Comparison of ENCODE assay signal across 23 cellular contexts in genomic region chr22:27991586-27992293, GRCh38.
A peak's percentile ranks its signal among the peaks of the same experiment; 100 is the strongest.
DNase-seq lines count a peak whose midpoint lies in the region; ATAC-seq and TF ChIP-seq lines count a peak whose summit lies in the region.
"Had no signal": no experiment of that assay in that cellular context is flagged by ENCODE, and none has a peak within 500 bp of the region (broad histone marks: within the 10 kb centered on the region; RNA-seq: fewer than 3 reads in every experiment).

No MANE protein-coding gene starts in this region.

- intact Hi-C loops in CD14-positive monocyte (cut with micrococcal nuclease), result no loop called here

- H3K79me2 ChIP-seq in OCI-LY1 (ENCODE audit: insufficient read depth, low read length), result no peaks in the 10 kb centered on the region

- no peak for ATAC-seq in activated naive CD4-positive, alpha-beta T cell treated with anti-CD3 and anti-CD28 coated beads, Interleukin-2, amount 50 U/mL, for 72 hours
- no peak for ATAC-seq in left lobe of liver
- ATAC-seq: activated CD8-positive, alpha-beta T cell treated with anti-CD3 and anti-CD28 coated beads for 36 hours; natural killer cell; T-helper 17 cell had no signal

- 90% methylated on average over 7 of the region's 7 CpGs for WGBS in suprapubic skin

- H2AFZ ChIP-seq in OCI-LY1 (ENCODE audit: low read length), result no peak overlapping the region

- H3K27ac ChIP-seq in OCI-LY1 (ENCODE audit: low read depth, low read length, poor library complexity, severe bottlenecking) (peak overlapping the region; percentile 51), suprapubic skin (no peak overlapping the region)
- H3K27ac ChIP-seq: SJSA1 had no signal

- H3K9me2 ChIP-seq in OCI-LY1 (ENCODE audit: low read depth, low read length), result no peaks in the 10 kb centered on the region

- H3F3A ChIP-seq in OCI-LY1 (ENCODE audit: insufficient read depth, low read length), result no peaks in the 10 kb centered on the region

- no peaks in the 10 kb centered on the region for H3K9me3 ChIP-seq in OCI-LY1 (ENCODE audit: low read length)
- H3K9me3 ChIP-seq in suprapubic skin, result no peaks in the 10 kb centered on the region
- H3K9me3 ChIP-seq: HAP-1, MG63, SJSA1, tibial nerve had no signal

- TF ChIP-seq EP300 in suprapubic skin (IDR thresholded peaks at IDR 0.05), result no peak

- no peak overlapping the region for H3K27ac Mint-ChIP-seq in activated naive CD4-positive, alpha-beta T cell treated with anti-CD3 and anti-CD28 coated beads, Interleukin-2, amount 10 ng/mL, durations not matched to agents 7 days and 5 days
- H3K27ac Mint-ChIP-seq in activated naive CD4-positive, alpha-beta T cell treated with anti-CD3 and anti-CD28 coated beads, Interleukin-2, amount 50 U/mL, for 72 hours, result no peak overlapping the region
- no peak overlapping the region for H3K27ac Mint-ChIP-seq in CD14-positive monocyte
- H3K27ac Mint-ChIP-seq: activated CD8-positive, alpha-beta T cell treated with anti-CD3 and anti-CD28 coated beads for 36 hours; CD4-positive, alpha-beta memory T cell; natural killer cell; progenitor cell of endocrine pancreas; T-helper 17 cell had no signal

- no peaks in the 10 kb centered on the region for H3K9me3 Mint-ChIP-seq in activated naive CD4-positive, alpha-beta T cell treated with anti-CD3 and anti-CD28 coated beads, Interleukin-2, amount 10 ng/mL, durations not matched to agents 7 days and 5 days
- no peaks in the 10 kb centered on the region for H3K9me3 Mint-ChIP-seq in activated naive CD4-positive, alpha-beta T cell treated with anti-CD3 and anti-CD28 coated beads, Interleukin-2, amount 50 U/mL, for 72 hours
- no peaks in the 10 kb centered on the region for H3K9me3 Mint-ChIP-seq in CD14-positive monocyte
- H3K9me3 Mint-ChIP-seq: activated CD8-positive, alpha-beta T cell treated with anti-CD3 and anti-CD28 coated beads for 36 hours; CD4-positive, alpha-beta memory T cell; natural killer cell had no signal

- no peak for TF ChIP-seq CTCF in OCI-LY1 (IDR thresholded peaks at IDR 0.05; ENCODE audit: low read length)
- TF ChIP-seq CTCF in suprapubic skin (IDR thresholded peaks at IDR 0.05), result no peak
- no peak for TF ChIP-seq CTCF in CD14-positive monocyte (IDR thresholded peaks at IDR 0.05)

- H3K4me3 ChIP-seq in OCI-LY1 (ENCODE audit: low read depth, low read length, poor library complexity, severe bottlenecking) (no peak overlapping the region), suprapubic skin (no peak overlapping the region)
- H3K4me3 ChIP-seq: HAP-1, MG63, SJSA1, tibial nerve had no signal

- H3K27me3 ChIP-seq in OCI-LY1 (ENCODE audit: insufficient read depth, low read length) (no peaks in the 10 kb centered on the region; the same call in 1 of the 2 replicates), suprapubic skin (no peaks in the 10 kb centered on the region)
- H3K27me3 ChIP-seq: MG63, SJSA1, tibial nerve had no signal

- H3K4me3 Mint-ChIP-seq in activated naive CD4-positive, alpha-beta T cell treated with anti-CD3 and anti-CD28 coated beads, Interleukin-2, amount 10 ng/mL, durations not matched to agents 7 days and 5 days, result no peak overlapping the region
- H3K4me3 Mint-ChIP-seq in CD14-positive monocyte, result no peak overlapping the region
- H3K4me3 Mint-ChIP-seq: activated CD8-positive, alpha-beta T cell treated with anti-CD3 and anti-CD28 coated beads for 36 hours; CD4-positive, alpha-beta memory T cell; natural killer cell; T-helper 17 cell had no signal

- H3K36me3 Mint-ChIP-seq in activated naive CD4-positive, alpha-beta T cell treated with anti-CD3 and anti-CD28 coated beads, Interleukin-2, amount 10 ng/mL, durations not matched to agents 7 days and 5 days, result no peaks in the 10 kb centered on the region
- no peaks in the 10 kb centered on the region for H3K36me3 Mint-ChIP-seq in activated naive CD4-positive, alpha-beta T cell treated with anti-CD3 and anti-CD28 coated beads, Interleukin-2, amount 50 U/mL, for 72 hours
- no peaks in the 10 kb centered on the region for H3K36me3 Mint-ChIP-seq in CD14-positive monocyte
- H3K36me3 Mint-ChIP-seq: CD4-positive, alpha-beta memory T cell; natural killer cell had no signal

- H3K4me2 ChIP-seq in OCI-LY1 (ENCODE audit: low read length), result peak overlapping the region; percentile 8; the same call in 1 of the 2 replicates

- H3K4me1 ChIP-seq in OCI-LY1 (ENCODE audit: insufficient read depth, low read length, severe bottlenecking) (peaks cover 22% of the 10 kb centered on the region), suprapubic skin (peaks cover 5% of the 10 kb centered on the region)
- H3K4me1 ChIP-seq: HAP-1 had no signal

- no peaks in the 10 kb centered on the region for H4K20me1 ChIP-seq in OCI-LY1 (ENCODE audit: insufficient read depth, low read length)

- TF ChIP-seq POLR2A in suprapubic skin (IDR thresholded peaks at IDR 0.05), result no peak

- peaks cover 2% of the 10 kb centered on the region for H3K4me1 Mint-ChIP-seq in activated naive CD4-positive, alpha-beta T cell treated with anti-CD3 and anti-CD28 coated beads, Interleukin-2, amount 10 ng/mL, durations not matched to agents 7 days and 5 days
- H3K4me1 Mint-ChIP-seq in CD14-positive monocyte, result peaks cover 14% of the 10 kb centered on the region

- H3K36me3 ChIP-seq in OCI-LY1 (ENCODE audit: insufficient read depth, low read length), result no peaks in the 10 kb centered on the region
- peaks cover 37% of the 10 kb centered on the region for H3K36me3 ChIP-seq in suprapubic skin
- H3K36me3 ChIP-seq: MG63 had no signal

- peak; percentile 14 for DNase-seq in activated naive CD4-positive, alpha-beta T cell treated with anti-CD3 and anti-CD28 coated beads, Interleukin-2, amount 10 ng/mL, durations not matched to agents 7 days and 5 days
- DNase-seq in activated naive CD4-positive, alpha-beta T cell treated with anti-CD3 and anti-CD28 coated beads, Interleukin-2, amount 50 U/mL, for 72 hours (ENCODE audit: low spot score in 2 of 2), result no peak
- DNase-seq in left lobe of liver (ENCODE audit: low spot score) (peak; percentile 40), suprapubic skin (ENCODE audit: low spot score in 2 of 2) (peak; percentile 41 to 74), CD14-positive monocyte (ENCODE audit: low spot score) (no peak), NCI-H1694 (lab: John Stamatoyannopoulos, UW) (no peak), NCI-H2081 treated with DMSO at 0.1 percent for 48 hours (lab: John Stamatoyannopoulos, UW) (no peak)
- DNase-seq: activated T-cell treated with anti-CD3 and anti-CD28 coated beads, Interleukin-2, amount 50 U/mL, for 48 hours; CD4-positive, alpha-beta memory T cell; DMS79; effector CD4-positive, alpha-beta T cell; NCI-H1930; NCI-H526 treated with DMSO at 0.1 percent for 48 hours; stimulated activated CD4-positive, alpha-beta T cell treated with anti-CD3 and anti-CD28 coated beads, Interleukin-12 subunit alpha, Interleukin-12 subunit beta, amount 100 ng/mL, for 4 hours; T-helper 17 cell had no signal

- no peak overlapping the region for H3K9ac ChIP-seq in OCI-LY1 (ENCODE audit: low read length)

- CTCF ChIA-PET in activated naive CD4-positive, alpha-beta T cell treated with anti-CD3 and anti-CD28 coated beads, Interleukin-2, amount 10 ng/mL, durations not matched to agents 7 days and 5 days (lab: Charles Lee), result interaction anchor here (1.2 kb wide), 1 partner anchor 13 kb away, joined by 3 read pairs; no protein-coding TSS in a partner anchor

- no peaks in the 10 kb centered on the region for H3K27me3 Mint-ChIP-seq in activated naive CD4-positive, alpha-beta T cell treated with anti-CD3 and anti-CD28 coated beads, Interleukin-2, amount 10 ng/mL, durations not matched to agents 7 days and 5 days
- H3K27me3 Mint-ChIP-seq in CD14-positive monocyte (ENCODE audit: low read depth in 3 of 3), result peaks cover 0 to 1% (median 0%) of the 10 kb centered on the region in 3 donors
- H3K27me3 Mint-ChIP-seq: activated CD8-positive, alpha-beta T cell treated with anti-CD3 and anti-CD28 coated beads for 36 hours; CD4-positive, alpha-beta memory T cell; progenitor cell of endocrine pancreas; T-helper 17 cell had no signal

Comparison
In these comparisons a context has a peak if more than half of its experiments do, and no peak if none do; other contexts are left out.
1. DNase-seq: peak in activated naive CD4-positive, alpha-beta T cell treated with anti-CD3 and anti-CD28 coated beads, Interleukin-2, amount 10 ng/mL, durations not matched to agents 7 days and 5 days (single experiment), left lobe of liver (single experiment) and suprapubic skin (2 of 2); none in activated naive CD4-positive, alpha-beta T cell treated with anti-CD3 and anti-CD28 coated beads, Interleukin-2, amount 50 U/mL, for 72 hours (0 of 2), CD14-positive monocyte (single experiment), NCI-H1694 (single experiment) and NCI-H2081 treated with DMSO at 0.1 percent for 48 hours (single experiment).